Comparison of ENCODE assay signal across 10 cellular contexts in genomic region chr19:38700933-38701454, GRCh38. TPM values are rescaled to one million over a fixed set of nuclear protein-coding genes. Genes with fewer than 3 reads are reported as not detected.
DNase-seq lines count a peak whose midpoint lies in the region; ATAC-seq and TF ChIP-seq lines count a peak whose summit lies in the region.
"Had no signal": no experiment of that assay in that cellular context is flagged by ENCODE, and none has a peak within 500 bp of the region (broad histone marks: within the 10 kb centered on the region; RNA-seq: fewer than 3 reads in every experiment).

No MANE protein-coding gene starts in this region.

- H2AFZ ChIP-seq in GM23248 = no peak overlapping the region

- TF ChIP-seq POLR2A in sigmoid colon (IDR thresholded peaks at IDR 0.05) = no peak

- peak overlapping the region; percentile 43 for H3K27ac Mint-ChIP-seq in activated T-helper 2 cell treated with anti-CD3 and anti-CD28 coated beads, Interferon-gamma antibody, Interleukin-2, Interleukin-4, amounts not matched to agents 10 μg/mL and 5 μg/mL and 100 μg/mL, durations not matched to agents 14 hours and 24 hours and 36 hours

- H3K9ac ChIP-seq in GM23248 = no peak overlapping the region

- H3K27me3 ChIP-seq in GM23248 (replicated peaks; ENCODE audit: insufficient read depth) (no peaks in the 10 kb centered on the region), right cardiac atrium (ENCODE audit: control insufficient read depth, insufficient read depth) (no peaks in the 10 kb centered on the region), sigmoid colon (no peaks in the 10 kb centered on the region)

- in situ Hi-C loops in GM23248 (cut with MboI) = no loop called here

- H3K4me2 ChIP-seq in GM23248 (ENCODE audit: unreplicated experiment) = no peak overlapping the region

- H3K4me3 Mint-ChIP-seq in activated T-helper 2 cell treated with anti-CD3 and anti-CD28 coated beads, Interferon-gamma antibody, Interleukin-2, Interleukin-4, amounts not matched to agents 10 μg/mL and 5 μg/mL and 100 μg/mL, durations not matched to agents 14 hours and 24 hours and 36 hours (ENCODE audit: low read depth) = no peak overlapping the region

- H3K27ac ChIP-seq in GM23248 = peak overlapping the region; percentile 48
- H3K27ac ChIP-seq in right cardiac atrium (ENCODE audit: low read length) = peak overlapping the region; percentile 54
- H3K27ac ChIP-seq in sigmoid colon = peak overlapping the region; percentile 91 to 97 (median 96)

- intact Hi-C loops in activated T-helper 2 cell treated with anti-CD3 and anti-CD28 coated beads, Interferon-gamma antibody, Interleukin-2, Interleukin-4, amounts not matched to agents 10 μg/mL and 5 μg/mL and 100 μg/mL, durations not matched to agents 14 hours and 24 hours and 36 hours (cut with micrococcal nuclease) = no loop called here
- intact Hi-C loops in right cardiac atrium (cut with DNase I) = no loop called here
- intact Hi-C loops in sigmoid colon (cut with DNase I) = no loop called here

- DNase-seq in GM23248 (no peak), right cardiac atrium (no peak), sigmoid colon (no peak), iPS-NIHi7 (ENCODE audit: extremely low spot score) (no peak)
- DNase-seq in activated T-helper 2 cell treated with anti-CD3 and anti-CD28 coated beads, Interferon-gamma antibody, Interleukin-2, Interleukin-4, amounts not matched to agents 10 μg/mL and 5 μg/mL and 100 μg/mL, durations not matched to agents 14 hours and 24 hours and 36 hours (ENCODE audit: low spot score) = no peak
- no peak for DNase-seq in activated effector memory CD4-positive, alpha-beta T cell treated with Interleukin-2 at 50 U/mL for 16 hours
- DNase-seq in stimulated activated CD4-positive, alpha-beta T cell treated with anti-CD3 and anti-CD28 coated beads, Interleukin-2, amount 100 ng/mL, for 48 hours = no peak
- DNase-seq: erythroblast, NCI-H187 had no signal

- H3K9me3 Mint-ChIP-seq in activated T-helper 2 cell treated with anti-CD3 and anti-CD28 coated beads, Interferon-gamma antibody, Interleukin-2, Interleukin-4, amounts not matched to agents 10 μg/mL and 5 μg/mL and 100 μg/mL, durations not matched to agents 14 hours and 24 hours and 36 hours = no peaks in the 10 kb centered on the region

- H3K36me3 Mint-ChIP-seq in activated T-helper 2 cell treated with anti-CD3 and anti-CD28 coated beads, Interferon-gamma antibody, Interleukin-2, Interleukin-4, amounts not matched to agents 10 μg/mL and 5 μg/mL and 100 μg/mL, durations not matched to agents 14 hours and 24 hours and 36 hours (ENCODE audit: low read depth) = peaks cover 42% of the 10 kb centered on the region

- H4K20me1 ChIP-seq in GM23248 (ENCODE audit: insufficient read depth) = no peaks in the 10 kb centered on the region

- peaks cover 27% of the 10 kb centered on the region for H3K4me1 Mint-ChIP-seq in activated T-helper 2 cell treated with anti-CD3 and anti-CD28 coated beads, Interferon-gamma antibody, Interleukin-2, Interleukin-4, amounts not matched to agents 10 μg/mL and 5 μg/mL and 100 μg/mL, durations not matched to agents 14 hours and 24 hours and 36 hours (ENCODE audit: low read depth)

- TF ChIP-seq EP300 in sigmoid colon (IDR thresholded peaks at IDR 0.05) = no peak

- H3K9me3 ChIP-seq in GM23248 (ENCODE audit: low read depth) (no peaks in the 10 kb centered on the region), right cardiac atrium (ENCODE audit: control insufficient read depth, low read length) (no peaks in the 10 kb centered on the region), sigmoid colon (no peaks in the 10 kb centered on the region)

- H3K27me3 Mint-ChIP-seq in activated T-helper 2 cell treated with anti-CD3 and anti-CD28 coated beads, Interferon-gamma antibody, Interleukin-2, Interleukin-4, amounts not matched to agents 10 μg/mL and 5 μg/mL and 100 μg/mL, durations not matched to agents 14 hours and 24 hours and 36 hours (ENCODE audit: low read depth) = no peaks in the 10 kb centered on the region

- H3K9me2 ChIP-seq in GM23248 (ENCODE audit: insufficient read depth) = no peaks in the 10 kb centered on the region

- H3K36me3 ChIP-seq in GM23248 (ENCODE audit: low read depth) (peaks cover 30% of the 10 kb centered on the region), sigmoid colon (peaks cover 6 to 58% (median 46%) of the 10 kb centered on the region in 4 donors)

- no peak overlapping the region for H3K4me3 ChIP-seq in GM23248
- H3K4me3 ChIP-seq in right cardiac atrium (ENCODE audit: low read length) = no peak overlapping the region
- H3K4me3 ChIP-seq in sigmoid colon = no peak overlapping the region

- peaks cover 100% of the 10 kb centered on the region for H3K79me2 ChIP-seq in GM23248 (ENCODE audit: insufficient read depth)

- ATAC-seq in right cardiac atrium (no peak), HG03354 (IDR thresholded peaks at IDR 0.05; ENCODE audit: poor library complexity, severe bottlenecking, unreplicated experiment) (no peak)

- 0 out of 2 replicates have a peak, but pooled peaks cover 7% of the 10 kb centered on the region for H3F3A ChIP-seq in GM23248 (ENCODE audit: insufficient read depth)

- H3K4me1 ChIP-seq in GM23248 (ENCODE audit: insufficient read depth) = no peaks in the 10 kb centered on the region
- H3K4me1 ChIP-seq in right cardiac atrium (ENCODE audit: control insufficient read depth, insufficient read depth, low read length) = peaks cover 39% of the 10 kb centered on the region
- H3K4me1 ChIP-seq in sigmoid colon = peaks cover 0 to 78% (median 66%) of the 10 kb centered on the region in 4 donors

- WGBS in GM23248 (ENCODE audit: low coverage in 1 of 2, low lambda C conversion rate in 2 of 2, missing lambda C conversion rate in 2 of 2), 2 experiments = 85 to 86% methylated on average over 18 of the region's 18 CpGs
- 88% methylated on average over 18 of the region's 18 CpGs for WGBS in right cardiac atrium
- 59 to 84% methylated on average over 18 of the region's 18 CpGs for WGBS in sigmoid colon, 2 donors

- no peak for TF ChIP-seq CTCF in sigmoid colon (IDR thresholded peaks at IDR 0.05)

RNA-seq across cellular contexts. Expression of gene CAPN12, which starts 43.3 kb away (rescaled TPM):
- 0.11 and 0.89 TPM in 2 replicates for total RNA-seq in GM23248 (2014; rRNA removed; shearing (Covaris generic))
- polyA plus RNA-seq in GM23248 (2016; fragmentation: Nextera tagmentation; extraction: Ambion mirVana) = 0.21 and 0.30 TPM in 2 replicates
- total RNA-seq in activated T-helper 2 cell treated with anti-CD3 and anti-CD28 coated beads, Interferon-gamma antibody, Interleukin-2, Interleukin-4, amounts not matched to agents 10 μg/mL and 5 μg/mL and 100 μg/mL, durations not matched to agents 14 hours and 24 hours and 36 hours = 2.9 and 3.6 TPM in 2 replicates
- under 1 TPM; 0.22 to 0.85 (median 0.54) TPM for total RNA-seq in right cardiac atrium
- polyA plus RNA-seq in right cardiac atrium = 0.91 TPM
- total RNA-seq in sigmoid colon = 1 to 10 TPM in 1 of 4 donors, under 1 TPM in 2, not detected in 1; 0.33 to 3.0 (median 0.54) TPM
- polyA plus RNA-seq in sigmoid colon = 10 to 100 TPM in 1 of 3 donors, 1 to 10 TPM in 2; 5.3 to 14.3 (median 6.0) TPM

RNA-seq across cellular contexts. Expression of gene ACTN4, which starts 53.5 kb away (rescaled TPM):
- 467 and 477 TPM in 2 replicates for total RNA-seq in GM23248 (2014; rRNA removed; shearing (Covaris generic))
- polyA plus RNA-seq in GM23248 (2016; fragmentation: Nextera tagmentation; extraction: Ambion mirVana) (84.6 and 85.7 TPM in 2 replicates), right cardiac atrium (87.4 TPM), sigmoid colon (100 to 1,000 TPM; 122 to 456 (median 176) TPM)
- 329 and 334 TPM in 2 replicates for total RNA-seq in activated T-helper 2 cell treated with anti-CD3 and anti-CD28 coated beads, Interferon-gamma antibody, Interleukin-2, Interleukin-4, amounts not matched to agents 10 μg/mL and 5 μg/mL and 100 μg/mL, durations not matched to agents 14 hours and 24 hours and 36 hours
- total RNA-seq in right cardiac atrium (100 to 1,000 TPM; 116 to 226 (median 122) TPM), sigmoid colon (100 to 1,000 TPM; 131 to 328 (median 197) TPM)
